In the genomic region with DNA sequence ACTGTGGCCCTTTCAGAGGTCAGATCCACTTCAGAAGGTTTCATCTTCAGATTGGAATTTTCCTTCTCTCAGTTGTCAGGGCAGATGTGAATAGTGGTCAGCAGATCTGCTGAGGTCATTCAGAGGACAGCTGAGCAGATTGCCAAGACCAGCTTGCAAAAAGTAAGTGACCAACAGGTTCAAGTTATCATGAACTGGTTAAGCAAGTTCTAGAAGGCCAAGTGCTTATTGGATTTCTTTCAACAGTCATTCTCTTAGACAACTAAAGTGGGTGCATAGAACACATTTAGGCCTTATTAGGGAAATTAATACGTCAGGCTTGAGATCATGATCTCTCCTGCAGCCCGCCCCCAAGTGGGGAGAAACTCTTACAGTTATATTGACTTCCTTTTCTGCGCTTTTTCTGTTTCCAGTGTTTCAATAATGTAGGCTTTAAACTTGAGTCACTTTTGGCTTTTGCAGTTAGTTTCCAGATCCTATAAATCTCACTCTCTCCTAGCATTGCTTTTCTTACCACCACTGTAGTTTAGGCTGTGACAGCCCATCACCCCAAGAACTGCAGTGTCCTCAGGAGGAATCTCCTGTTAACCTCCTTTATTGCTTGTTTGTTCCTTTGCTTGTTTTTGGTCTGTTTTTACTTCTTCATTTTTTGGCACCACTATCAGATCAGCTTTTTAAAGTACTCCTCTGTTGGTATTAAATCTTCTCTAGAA, we compare ENCODE assay signal across 10 cellular contexts.
A peak's percentile ranks its signal among the peaks of the same experiment; 100 is the strongest.
DNase-seq lines count a peak whose midpoint lies in the region; ATAC-seq and TF ChIP-seq lines count a peak whose summit lies in the region.
"Had no signal": no experiment of that assay in that cellular context is flagged by ENCODE, and none has a peak within 500 bp of the region (broad histone marks: within the 10 kb centered on the region; RNA-seq: fewer than 3 reads in every experiment).

No MANE protein-coding gene starts in this region.

- H3K27me3 Mint-ChIP-seq in activated CD8-positive, alpha-beta memory T cell treated with anti-CD3 and anti-CD28 coated beads, Interleukin-2, amount 10 ng/mL, durations not matched to agents 7 days and 5 days = peaks cover 4% of the 10 kb centered on the region
- H3K27me3 Mint-ChIP-seq in neural progenitor cell (ENCODE audit: insufficient read depth, low read depth) = no peaks in the 10 kb centered on the region
- no peaks in the 10 kb centered on the region for H3K27me3 Mint-ChIP-seq in Caco-2 (ENCODE audit: insufficient read depth, unreplicated experiment)

- TF ChIP-seq POLR2A in Peyer's patch (IDR thresholded peaks at IDR 0.05) = no peak

- no peaks in the 10 kb centered on the region for H3K9me3 ChIP-seq in Peyer's patch
- no peaks in the 10 kb centered on the region for H3K9me3 ChIP-seq in neural progenitor cell (ENCODE audit: low read depth)
- peaks cover 5% of the 10 kb centered on the region; the same call in 1 of the 2 replicates for H3K9me3 ChIP-seq in Caco-2

- intact Hi-C loops in Caco-2 (cut with micrococcal nuclease; ENCODE audit: unreplicated experiment) = no loop called here

- ATAC-seq in activated CD8-positive, alpha-beta memory T cell treated with anti-CD3 and anti-CD28 coated beads, Interleukin-2, amount 10 ng/mL, durations not matched to agents 7 days and 5 days = no peak

- no peak overlapping the region for H2AFZ ChIP-seq in neural progenitor cell (replicated peaks)

- H3K4me3 Mint-ChIP-seq in activated CD8-positive, alpha-beta memory T cell treated with anti-CD3 and anti-CD28 coated beads, Interleukin-2, amount 10 ng/mL, durations not matched to agents 7 days and 5 days = no peak overlapping the region
- H3K4me3 Mint-ChIP-seq in neural progenitor cell (no peak overlapping the region), Caco-2 (ENCODE audit: unreplicated experiment) (no peak overlapping the region)

- H3K4me1 Mint-ChIP-seq in activated CD8-positive, alpha-beta memory T cell treated with anti-CD3 and anti-CD28 coated beads, Interleukin-2, amount 10 ng/mL, durations not matched to agents 7 days and 5 days = no peaks in the 10 kb centered on the region
- H3K4me1 Mint-ChIP-seq in neural progenitor cell (peaks cover 17% of the 10 kb centered on the region), Caco-2 (ENCODE audit: low read depth, unreplicated experiment) (peaks cover 6% of the 10 kb centered on the region)

- H3K27ac Mint-ChIP-seq in activated CD8-positive, alpha-beta memory T cell treated with anti-CD3 and anti-CD28 coated beads, Interleukin-2, amount 10 ng/mL, durations not matched to agents 7 days and 5 days = no peak overlapping the region
- H3K27ac Mint-ChIP-seq in neural progenitor cell (no peak overlapping the region), Caco-2 (ENCODE audit: unreplicated experiment) (no peak overlapping the region)

- peak overlapping the region; percentile 43 to 73 (median 65) for H3K27ac ChIP-seq in Peyer's patch
- H3K27ac ChIP-seq in rectal smooth muscle tissue (ENCODE audit: low read depth, low read length) = peak overlapping the region; percentile 67
- H3K27ac ChIP-seq in neural progenitor cell = no peak overlapping the region

- H4K20me1 ChIP-seq in neural progenitor cell (ENCODE audit: low read depth) = peaks cover 34% of the 10 kb centered on the region

- H3F3A ChIP-seq in neural progenitor cell (ENCODE audit: low read depth) = peaks cover 19% of the 10 kb centered on the region

- H3K27me3 ChIP-seq in Peyer's patch = no peaks in the 10 kb centered on the region
- no peaks in the 10 kb centered on the region for H3K27me3 ChIP-seq in rectal smooth muscle tissue (ENCODE audit: control insufficient read depth, insufficient read depth, low read length)
- H3K27me3 ChIP-seq in neural progenitor cell = no peaks in the 10 kb centered on the region
- no peaks in the 10 kb centered on the region for H3K27me3 ChIP-seq in Caco-2 (replicated peaks; ENCODE audit: control insufficient read depth, insufficient read depth, low read length)

- H3K9ac ChIP-seq in rectal smooth muscle tissue (ENCODE audit: low read length) (no peak overlapping the region), neural progenitor cell (no peak overlapping the region)

- CTCF ChIA-PET in activated CD8-positive, alpha-beta memory T cell treated with anti-CD3 and anti-CD28 coated beads, Interleukin-2, amount 10 ng/mL, durations not matched to agents 7 days and 5 days (lab: Charles Lee) = no interaction called here
- CTCF ChIA-PET in Caco-2 (lab: Charles Lee) = no interaction called here

- H3K36me3 Mint-ChIP-seq in activated CD8-positive, alpha-beta memory T cell treated with anti-CD3 and anti-CD28 coated beads, Interleukin-2, amount 10 ng/mL, durations not matched to agents 7 days and 5 days = peaks cover 2% of the 10 kb centered on the region
- H3K36me3 Mint-ChIP-seq in neural progenitor cell (peaks cover 26% of the 10 kb centered on the region), Caco-2 (ENCODE audit: insufficient read depth, unreplicated experiment) (no peaks in the 10 kb centered on the region)

- no peaks in the 10 kb centered on the region for H3K9me3 Mint-ChIP-seq in activated CD8-positive, alpha-beta memory T cell treated with anti-CD3 and anti-CD28 coated beads, Interleukin-2, amount 10 ng/mL, durations not matched to agents 7 days and 5 days (ENCODE audit: low read depth)
- H3K9me3 Mint-ChIP-seq in neural progenitor cell = peaks cover 4% of the 10 kb centered on the region
- no peaks in the 10 kb centered on the region for H3K9me3 Mint-ChIP-seq in Caco-2 (ENCODE audit: unreplicated experiment)

- BruUV-seq in Caco-2 (replicated peaks; lab: Mats Ljungman, UMichigan) = no TSS peak

- POLR2A ChIA-PET in Caco-2 (lab: Charles Lee) = no interaction called here

- H3K79me2 ChIP-seq in neural progenitor cell (ENCODE audit: low read depth) = peaks cover 54% of the 10 kb centered on the region

- no peak overlapping the region for H3K4me2 ChIP-seq in neural progenitor cell

- H3K36me3 ChIP-seq in Peyer's patch (peaks cover 0 to 3% (median 0%) of the 10 kb centered on the region in 3 donors), rectal smooth muscle tissue (ENCODE audit: control insufficient read depth, insufficient read depth, low read length) (no peaks in the 10 kb centered on the region), neural progenitor cell (no peaks in the 10 kb centered on the region), Caco-2 (ENCODE audit: control insufficient read depth, insufficient read depth, low read length) (no peaks in the 10 kb centered on the region)

- DNase-seq in GM04503 (ENCODE audit: low read depth) (peak; percentile 66), Peyer's patch (peak in 1 of 3 donors; percentile 62), foreskin fibroblast (peak; percentile 66 to 82), anterior cingulate cortex (lab: John Stamatoyannopoulos, UW) (no peak), neural progenitor cell (ENCODE audit: low spot score) (no peak), Caco-2 (no peak)
- no peak for DNase-seq in activated CD8-positive, alpha-beta memory T cell treated with anti-CD3 and anti-CD28 coated beads, Interleukin-2, amount 10 ng/mL, durations not matched to agents 7 days and 5 days
- DNase-seq: activated CD4-positive, alpha-beta T cell treated with anti-CD3 and anti-CD28 coated beads for 48 hours; NCI-H1417 had no signal

- H3K4me1 ChIP-seq in Peyer's patch (peaks cover 0 to 65% (median 5%) of the 10 kb centered on the region in 4 donors), rectal smooth muscle tissue (ENCODE audit: control insufficient read depth, insufficient read depth, low read length) (peaks cover 36% of the 10 kb centered on the region), neural progenitor cell (peaks cover 30% of the 10 kb centered on the region), Caco-2 (no peaks in the 10 kb centered on the region)

- peak in 2 of 6 experiments; percentile 7 to 31 for TF ChIP-seq CTCF in Peyer's patch (IDR thresholded peaks at IDR 0.05)
- no peak for TF ChIP-seq CTCF in foreskin fibroblast (IDR thresholded peaks at IDR 0.05; ENCODE audit: low read depth, low read length)
- no peak for TF ChIP-seq CTCF in neural progenitor cell (IDR thresholded peaks at IDR 0.05)
- TF ChIP-seq CTCF in Caco-2 (IDR thresholded peaks at IDR 0.05; ENCODE audit: insufficient read depth in 1 of 2, low read depth in 1 of 2, low read length in 1 of 2, severe bottlenecking in 1 of 2, unreplicated experiment in 1 of 2) = no peak

- H3K4me3 ChIP-seq in Peyer's patch = no peak overlapping the region
- no peak overlapping the region for H3K4me3 ChIP-seq in foreskin fibroblast (ENCODE audit: low read depth in 1 of 2, low read length in 2 of 2)
- H3K4me3 ChIP-seq in rectal smooth muscle tissue (ENCODE audit: low read length) = no peak overlapping the region
- H3K4me3 ChIP-seq in neural progenitor cell = no peak overlapping the region
- H3K4me3 ChIP-seq in Caco-2 (ENCODE audit: low read depth, low read length) = no peak overlapping the region

Comparison
In these comparisons a context has a peak if more than half of its experiments do, and no peak if none do; other contexts are left out.
1. DNase-seq: peak in GM04503 (single experiment) and foreskin fibroblast (2 of 2); none in activated CD8-positive, alpha-beta memory T cell treated with anti-CD3 and anti-CD28 coated beads, Interleukin-2, amount 10 ng/mL, durations not matched to agents 7 days and 5 days (single experiment), anterior cingulate cortex (0 of 58), neural progenitor cell (single experiment) and Caco-2 (0 of 2).